In genomic region chr17:78130080-78130438, GRCh38 we compare ENCODE assay signal across 9 cellular contexts. TPM values are rescaled to one million over a fixed set of nuclear protein-coding genes. Genes with fewer than 3 reads are reported as not detected.
DNase-seq lines count a peak whose midpoint lies in the region; ATAC-seq, FAIRE-seq and TF ChIP-seq lines count a peak whose summit lies in the region.
"Had no signal": no experiment of that assay in that cellular context is flagged by ENCODE, and none has a peak within 500 bp of the region (broad histone marks: within the 10 kb centered on the region; RNA-seq: fewer than 3 reads in every experiment).

No MANE protein-coding gene starts in this region.

- ATAC-seq in heart left ventricle (no peak), Right ventricle myocardium superior (ENCODE audit: poor library complexity) (no peak), upper lobe of left lung (ENCODE audit: low FRiP score in 2 of 2) (no peak), HG02678 (IDR thresholded peaks at IDR 0.05; ENCODE audit: unreplicated experiment) (no peak), HG03108 (IDR thresholded peaks at IDR 0.05; ENCODE audit: unreplicated experiment) (no peak)

- no peak overlapping the region for H3K9ac ChIP-seq in mesenchymal stem cell (ENCODE audit: low read length)

- no peak for TF ChIP-seq CTCF in heart left ventricle (IDR thresholded peaks at IDR 0.05)
- no peak for TF ChIP-seq CTCF in VCaP (conservative IDR thresholded peaks at IDR 0.05)
- no peak for TF ChIP-seq CTCF in upper lobe of left lung (IDR thresholded peaks at IDR 0.05)

- no peak overlapping the region for H3K4me2 ChIP-seq in mesenchymal stem cell (ENCODE audit: low read length, poor library complexity, severe bottlenecking)

- H3K27ac ChIP-seq in heart left ventricle (peak overlapping the region in 9 of 12 donors; percentile 14 to 98 (median 55)), VCaP (peak overlapping the region; percentile 93), mesenchymal stem cell (ENCODE audit: low read length, poor library complexity, severe bottlenecking) (no peak overlapping the region), upper lobe of left lung (peak overlapping the region; percentile 88 to 96 (median 90))

- peak overlapping the region; percentile 35 to 82 for H3K18ac ChIP-seq in mesenchymal stem cell (ENCODE audit: low read depth in 1 of 2, low read length in 2 of 2)

- no peak for TF ChIP-seq POLR2A in heart left ventricle (IDR thresholded peaks at IDR 0.05)
- no peak for TF ChIP-seq POLR2A in upper lobe of left lung (IDR thresholded peaks at IDR 0.05)

- peak overlapping the region; percentile 84 for H4K91ac ChIP-seq in mesenchymal stem cell (ENCODE audit: low read length)

- peaks cover 13% of the 10 kb centered on the region for H3K79me1 ChIP-seq in mesenchymal stem cell (replicated peaks; ENCODE audit: low read length, poor library complexity, severe bottlenecking)

- no peak overlapping the region for H3K23ac ChIP-seq in mesenchymal stem cell (ENCODE audit: low read length in 2 of 2)

- H2AFZ ChIP-seq in mesenchymal stem cell (ENCODE audit: low read depth, low read length) = no peak overlapping the region

- intact Hi-C loops in heart left ventricle (cut with DNase I) = no loop called here
- intact Hi-C loops in Right ventricle myocardium superior (cut with DNase I) = no loop called here

- 40 to 77% (median 46%) methylated on average over 3 to 6 of the region's 6 CpGs for WGBS in heart left ventricle, 4 donors
- 46% methylated on average over 6 of the region's 6 CpGs for WGBS in mesenchymal stem cell
- 30 to 56% methylated on average over 5 to 6 of the region's 6 CpGs for WGBS in upper lobe of left lung, 2 donors

- TF ChIP-seq EP300 in upper lobe of left lung (IDR thresholded peaks at IDR 0.05) = no peak

- no peak overlapping the region for H2AK5ac ChIP-seq in mesenchymal stem cell (ENCODE audit: low read length, severe bottlenecking)

- H3K4me3 ChIP-seq in heart left ventricle = peak overlapping the region in 2 of 12 donors; percentile 43 to 87
- H3K4me3 ChIP-seq in mesenchymal stem cell (ENCODE audit: insufficient read depth in 1 of 2, low read depth in 1 of 2, low read length in 2 of 2) = no peak overlapping the region
- H3K4me3 ChIP-seq in upper lobe of left lung = peak overlapping the region in 2 of 4 donors; percentile 6 to 51

- FAIRE-seq in HTR-8/SVneo (lab: Jason Lieb, UNC) = no peak

- H3K27me3 ChIP-seq in heart left ventricle (peaks cover 0 to 4% (median 0%) of the 10 kb centered on the region in 9 donors), mesenchymal stem cell (ENCODE audit: control insufficient read depth in 1 of 2, insufficient read depth in 1 of 2, low read length in 2 of 2) (peaks cover 8 to 82% of the 10 kb centered on the region in 2 experiments), upper lobe of left lung (no peaks in the 10 kb centered on the region)

- no peak overlapping the region for H2BK5ac ChIP-seq in mesenchymal stem cell (ENCODE audit: low read depth, low read length, poor library complexity, severe bottlenecking)

- H3K14ac ChIP-seq in mesenchymal stem cell (ENCODE audit: low read length in 2 of 2) = no peak overlapping the region

- peaks cover 14 to 90% (median 58%) of the 10 kb centered on the region in 12 donors for H3K4me1 ChIP-seq in heart left ventricle
- H3K4me1 ChIP-seq in mesenchymal stem cell (ENCODE audit: control insufficient read depth, insufficient read depth, low read depth, low read length) = peaks cover 55% of the 10 kb centered on the region
- peaks cover 65 to 86% (median 81%) of the 10 kb centered on the region in 4 donors for H3K4me1 ChIP-seq in upper lobe of left lung

- H3K36me3 ChIP-seq in heart left ventricle (peaks cover 0 to 33% (median 0%) of the 10 kb centered on the region in 9 donors), mesenchymal stem cell (ENCODE audit: control insufficient read depth in 1 of 2, insufficient read depth in 2 of 2, low read depth in 1 of 2, low read length in 2 of 2) (peaks cover 0 to 14% of the 10 kb centered on the region in 2 experiments), upper lobe of left lung (peaks cover 2 to 13% (median 8%) of the 10 kb centered on the region in 4 donors)

- peak overlapping the region; percentile 90 for H4K8ac ChIP-seq in mesenchymal stem cell (ENCODE audit: low read length)

- H3K9me3 ChIP-seq in heart left ventricle (no peaks in the 10 kb centered on the region), mesenchymal stem cell (ENCODE audit: control insufficient read depth, low read length) (no peaks in the 10 kb centered on the region), upper lobe of left lung (no peaks in the 10 kb centered on the region)

- H2BK12ac ChIP-seq in mesenchymal stem cell (ENCODE audit: low read length in 2 of 2) = peak overlapping the region; percentile 35 to 94

- H2BK120ac ChIP-seq in mesenchymal stem cell (ENCODE audit: low read depth, low read length) = peak overlapping the region; percentile 88

- peak overlapping the region; percentile 68 for H2BK15ac ChIP-seq in mesenchymal stem cell (ENCODE audit: low read depth, poor library complexity, severe bottlenecking)

- no peak for DNase-seq in heart left ventricle
- no peak for DNase-seq in Right ventricle myocardium superior
- no peak for DNase-seq in mesenchymal stem cell
- DNase-seq in upper lobe of left lung = no peak
- DNase-seq in HTR-8/SVneo (ENCODE audit: insufficient read length, low spot score) = no peak

- peak overlapping the region; percentile 54 to 90 for H3K4ac ChIP-seq in mesenchymal stem cell (ENCODE audit: low read depth in 1 of 2, low read length in 2 of 2)

RNA-seq across cellular contexts. Expression of gene TMC8, which starts 0.5 kb away (rescaled TPM):
- 10 to 100 TPM in 1 of 9 donors, 1 to 10 TPM in 5, under 1 TPM in 3; 0.81 to 21.6 (median 1.1) TPM for total RNA-seq in heart left ventricle
- 1 to 10 TPM; 1.2 to 1.8 TPM for polyA plus RNA-seq in heart left ventricle
- total RNA-seq in Right ventricle myocardium superior = 1.6 TPM
- polyA plus RNA-seq in mesenchymal stem cell (2013, experiment 1 of 2) = 0.86 TPM
- 0.36 TPM for polyA plus RNA-seq in mesenchymal stem cell (2013, experiment 2 of 2)
- 10 to 100 TPM; 10.8 to 65.0 (median 33.8) TPM for total RNA-seq in upper lobe of left lung

RNA-seq across cellular contexts. Expression of gene TMC6, which starts 1.5 kb away (rescaled TPM):
- total RNA-seq in heart left ventricle (100 to 1,000 TPM in 1 of 9 donors, 10 to 100 TPM in 8; 41.5 to 139 (median 71.4) TPM), Right ventricle myocardium superior (57.2 TPM), upper lobe of left lung (100 to 1,000 TPM in 5 of 6 donors, 10 to 100 TPM in 1; 51.4 to 216 (median 195) TPM)
- 10 to 100 TPM; 31.2 to 50.1 TPM for polyA plus RNA-seq in heart left ventricle
- 47.9 TPM for polyA plus RNA-seq in mesenchymal stem cell (2013, experiment 1 of 2)
- polyA plus RNA-seq in mesenchymal stem cell (2013, experiment 2 of 2) = 44.7 TPM

RNA-seq across cellular contexts. Expression of gene C17orf99, which starts 16.1 kb away (rescaled TPM):
- total RNA-seq in heart left ventricle = not detected
- not detected for polyA plus RNA-seq in heart left ventricle
- total RNA-seq in Right ventricle myocardium superior = not detected
- not detected for polyA plus RNA-seq in mesenchymal stem cell (2013, experiment 1 of 2)
- polyA plus RNA-seq in mesenchymal stem cell (2013, experiment 2 of 2) = not detected
- total RNA-seq in upper lobe of left lung = 1 to 10 TPM in 1 of 6 donors, under 1 TPM in 2, not detected in 3; 0.46 to 1.1 (median 0.54) TPM
- total RNA-seq: right cardiac atrium had no signal
- polyA plus RNA-seq: right cardiac atrium had no signal

RNA-seq across cellular contexts. Expression of gene SYNGR2, which starts 38.3 kb away (rescaled TPM):
- 100 to 1,000 TPM in 7 of 9 donors, 10 to 100 TPM in 2; 99.5 to 268 (median 135) TPM for total RNA-seq in heart left ventricle
- 100 to 1,000 TPM; 104 to 174 TPM for polyA plus RNA-seq in heart left ventricle
- 99.8 TPM for total RNA-seq in Right ventricle myocardium superior
- polyA plus RNA-seq in mesenchymal stem cell (2013, experiment 1 of 2) = 42.5 TPM
- 43.7 TPM for polyA plus RNA-seq in mesenchymal stem cell (2013, experiment 2 of 2)
- total RNA-seq in upper lobe of left lung = 100 to 1,000 TPM; 110 to 265 (median 179) TPM

RNA-seq across cellular contexts. Expression of gene TK1, which starts 56.8 kb away (rescaled TPM):
- total RNA-seq in heart left ventricle = 10 to 100 TPM in 1 of 9 donors, 1 to 10 TPM in 6, under 1 TPM in 2; 0.29 to 21.7 (median 1.2) TPM
- 1 to 10 TPM in 1 of 2 donors, under 1 TPM in 1; 0.91 to 1.9 TPM for polyA plus RNA-seq in heart left ventricle
- total RNA-seq in Right ventricle myocardium superior = 2.6 TPM
- 20.4 TPM for polyA plus RNA-seq in mesenchymal stem cell (2013, experiment 1 of 2)
- polyA plus RNA-seq in mesenchymal stem cell (2013, experiment 2 of 2) = 21.2 TPM
- 10 to 100 TPM in 3 of 6 donors, 1 to 10 TPM in 3; 2.8 to 16.0 (median 9.0) TPM for total RNA-seq in upper lobe of left lung
